25 cellular contexts compared by ENCODE assay signal in genomic region chr4:152808670-152809069, GRCh38. TPM values are rescaled to one million over a fixed set of nuclear protein-coding genes. Genes with fewer than 3 reads are reported as not detected.
"Had no signal": no experiment of that assay in that cellular context is flagged by ENCODE, and none has a peak within 500 bp of the region (broad histone marks: within the 10 kb centered on the region; RNA-seq: fewer than 3 reads in every experiment).

No MANE protein-coding gene starts in this region.

- H3K4me1 ChIP-seq: adrenal gland, breast epithelium, Peyer's patch, SJCRH30 had no signal

- H3K27ac ChIP-seq: adrenal gland, breast epithelium, Peyer's patch, RWPE1, SJCRH30 had no signal

- H3K9me3 ChIP-seq: adrenal gland, breast epithelium, Peyer's patch, SJCRH30 had no signal

- ATAC-seq: activated T-helper 17 cell treated with anti-CD3 and anti-CD28 coated beads, Interleukin-2, amount 50 U/mL, for 72 hours; SK-N-SH treated with all-trans-retinoic acid at 6 μM for 48 hours had no signal

- H3K27me3 Mint-ChIP-seq: activated naive CD8-positive, alpha-beta T cell treated with anti-CD3 and anti-CD28 coated beads, Interleukin-2, amount 10 ng/mL, durations not matched to agents 7 days and 5 days; activated T-helper 17 cell treated with anti-CD3 and anti-CD28 coated beads, Interleukin-2, amount 50 U/mL, for 72 hours had no signal

- H3K4me3 ChIP-seq: adrenal gland, breast epithelium, Peyer's patch, SJCRH30 had no signal

- H3K27me3 ChIP-seq: adrenal gland, breast epithelium, Peyer's patch, SJCRH30 had no signal

- H3K36me3 ChIP-seq: adrenal gland, breast epithelium, Peyer's patch, SJCRH30 had no signal

- DNase-seq: activated CD4-positive, alpha-beta T cell treated with anti-CD3 and anti-CD28 coated beads for 48 hours; activated CD4-positive, alpha-beta T cell treated with anti-CD3 and anti-CD28 coated beads, Interleukin-2, amount 50 U/mL, for 48 hours; activated CD4-positive, CD25-positive, alpha-beta regulatory T cell treated with anti-CD3 and anti-CD28 coated beads, Interleukin-2, amount 50 U/mL, for 72 hours; activated gamma-delta T cell; activated naive CD4-positive, alpha-beta T cell treated with anti-CD3 and anti-CD28 coated beads, Interleukin-2, amount 50 U/mL, for 16 hours; activated naive CD8-positive, alpha-beta T cell treated with anti-CD3 and anti-CD28 coated beads, Interleukin-2, amount 10 ng/mL, durations not matched to agents 7 days and 5 days; activated T-cell treated with anti-CD3 and anti-CD28 coated beads for 4 hours; activated T-cell treated with anti-CD3 and anti-CD28 coated beads, Interleukin-2, amount 50 U/mL, for 48 hours; adrenal gland; aorta; caudate nucleus; Karpas-422; NCI-H146; NCI-H187 treated with DMSO at 0.1 percent for 48 hours; NCI-H2081 treated with DMSO at 0.1 percent for 48 hours; NCI-H446; NCI-H524; Peyer's patch; Right ventricle myocardium superior; SJCRH30 had no signal

- H3K4me3 Mint-ChIP-seq: activated naive CD8-positive, alpha-beta T cell treated with anti-CD3 and anti-CD28 coated beads, Interleukin-2, amount 10 ng/mL, durations not matched to agents 7 days and 5 days; activated T-helper 17 cell treated with anti-CD3 and anti-CD28 coated beads, Interleukin-2, amount 50 U/mL, for 72 hours; T-helper 1 cell treated with Interleukin-12 subunit alpha and Interleukin-12 subunit beta and Interleukin-4 antibody, amounts not matched to agents 30 μg/mL and 1 μg/mL, for 36 hours had no signal

- H3K27ac Mint-ChIP-seq: activated naive CD8-positive, alpha-beta T cell treated with anti-CD3 and anti-CD28 coated beads, Interleukin-2, amount 10 ng/mL, durations not matched to agents 7 days and 5 days; activated T-helper 17 cell treated with anti-CD3 and anti-CD28 coated beads, Interleukin-2, amount 50 U/mL, for 72 hours; T-helper 1 cell treated with Interleukin-12 subunit alpha and Interleukin-12 subunit beta and Interleukin-4 antibody, amounts not matched to agents 30 μg/mL and 1 μg/mL, for 36 hours had no signal

RNA-seq across cellular contexts. Expression of gene TIGD4, which starts 29.1 kb away (rescaled TPM):
- polyA plus RNA-seq: aorta had no signal
